ENCODE assay signal across 9 cellular contexts in genomic region chr12:6567112-6567680, GRCh38. TPM values are rescaled to one million over a fixed set of nuclear protein-coding genes. Genes with fewer than 3 reads are reported as not detected.
DNase-seq lines count a peak whose midpoint lies in the region; ATAC-seq lines count a peak whose summit lies in the region.
"Had no signal": no experiment of that assay in that cellular context is flagged by ENCODE, and none has a peak within 500 bp of the region (broad histone marks: within the 10 kb centered on the region; RNA-seq: fewer than 3 reads in every experiment).

No MANE protein-coding gene starts in this region.

- H3K9me3 ChIP-seq in HUES6 (ENCODE audit: control insufficient read depth, insufficient read depth, low read depth, low read length), result no peaks in the 10 kb centered on the region
- no peaks in the 10 kb centered on the region for H3K9me3 ChIP-seq in mesodermal cell (ENCODE audit: control insufficient read depth, low read length)

- no peak overlapping the region for H3K27ac ChIP-seq in ACC112 (ENCODE audit: low read depth, low read length)
- peak overlapping the region; percentile 26; the same call in 1 of the 2 replicates for H3K27ac ChIP-seq in HUES6 (ENCODE audit: low read depth, low read length)
- H3K27ac ChIP-seq in mesodermal cell (ENCODE audit: low read depth, low read length, severe bottlenecking), result no peak overlapping the region

- peaks cover 30% of the 10 kb centered on the region for H3K79me2 ChIP-seq in ACC112 (ENCODE audit: control insufficient read depth, insufficient read depth, low read length, unreplicated experiment)

- H2AFZ ChIP-seq in ACC112 (ENCODE audit: low read length, unreplicated experiment), result no peak overlapping the region

- H3K36me3 ChIP-seq in ACC112 (ENCODE audit: insufficient read depth, low read length) (peaks cover 22% of the 10 kb centered on the region; the same call in 1 of the 2 replicates), HUES6 (ENCODE audit: control insufficient read depth, insufficient read depth, low read length) (peaks cover 74% of the 10 kb centered on the region), mesodermal cell (ENCODE audit: control insufficient read depth, insufficient read depth, low read length) (peaks cover 78% of the 10 kb centered on the region)

- peak overlapping the region; percentile 90 for H3K9ac ChIP-seq in HUES6 (ENCODE audit: low read length)

- H3K4me1 ChIP-seq in ACC112 (ENCODE audit: control insufficient read depth, insufficient read depth, low read length, unreplicated experiment) (peaks cover 3% of the 10 kb centered on the region), HUES6 (ENCODE audit: control insufficient read depth, insufficient read depth, low read length) (peaks cover 10% of the 10 kb centered on the region; the same call in 1 of the 2 replicates), mesodermal cell (ENCODE audit: control insufficient read depth, insufficient read depth, low read length, poor library complexity, severe bottlenecking) (no peaks in the 10 kb centered on the region)

- H3K4me3 ChIP-seq in ACC112 (ENCODE audit: low read depth, low read length), result peak overlapping the region; percentile 82
- H3K4me3 ChIP-seq in HUES6 (ENCODE audit: low read depth, low read length), result peak overlapping the region; percentile 83
- peak overlapping the region; percentile 60 for H3K4me3 ChIP-seq in mesodermal cell (ENCODE audit: extremely low read depth, insufficient read depth, low read length, poor library complexity, severe bottlenecking)

- DNase-seq in astrocyte of the hippocampus (ENCODE audit: low read depth, low spot score) (peak; percentile 23), cerebellar nuclear complex (lab: John Stamatoyannopoulos, UW) (no peak), NCI-H2107 (lab: John Stamatoyannopoulos, UW) (no peak)
- DNase-seq: central memory CD4-positive, alpha-beta T cell had no signal

- WGBS in mesodermal cell (ENCODE audit: insufficient coverage in 2 of 2), 2 experiments, result 54 to 69% methylated on average over 7 to 8 of the region's 9 CpGs

- ATAC-seq in HG02610 (IDR thresholded peaks at IDR 0.05; ENCODE audit: unreplicated experiment) (no peak), HG03175 (IDR thresholded peaks at IDR 0.05; ENCODE audit: unreplicated experiment) (no peak)

- H3K27me3 ChIP-seq in ACC112 (ENCODE audit: insufficient read depth, low read length) (no peaks in the 10 kb centered on the region), HUES6 (ENCODE audit: control insufficient read depth, insufficient read depth, low read length) (no peaks in the 10 kb centered on the region)

RNA-seq across cellular contexts. Expression of gene NOP2, which starts 0.9 kb away (rescaled TPM):
- 34.8 TPM for polyA plus RNA-seq in mesodermal cell (2013, experiment 1 of 2)
- polyA plus RNA-seq in mesodermal cell (2013, experiment 2 of 2), result 34.5 TPM

RNA-seq across cellular contexts. Expression of gene IFFO1, which starts 11.4 kb away (rescaled TPM):
- polyA plus RNA-seq in mesodermal cell (2013, experiment 1 of 2), result 17.7 TPM
- 14.3 TPM for polyA plus RNA-seq in mesodermal cell (2013, experiment 2 of 2)

RNA-seq across cellular contexts. Expression of gene GAPDH, which starts 32.9 kb away (rescaled TPM):
- 4,059 TPM for polyA plus RNA-seq in mesodermal cell (2013, experiment 1 of 2)
- polyA plus RNA-seq in mesodermal cell (2013, experiment 2 of 2), result 3,444 TPM

RNA-seq across cellular contexts. Expression of gene CHD4, which starts 40.0 kb away (rescaled TPM):
- 261 TPM for polyA plus RNA-seq in mesodermal cell (2013, experiment 1 of 2)
- 233 TPM for polyA plus RNA-seq in mesodermal cell (2013, experiment 2 of 2)
